In genomic region chr5:78300464-78301045, GRCh38 we compare ENCODE assay signal across 10 cellular contexts. TPM values are rescaled to one million over a fixed set of nuclear protein-coding genes. Genes with fewer than 3 reads are reported as not detected.
DNase-seq lines count a peak whose midpoint lies in the region; ATAC-seq and TF ChIP-seq lines count a peak whose summit lies in the region.
"Had no signal": no experiment of that assay in that cellular context is flagged by ENCODE, and none has a peak within 500 bp of the region (broad histone marks: within the 10 kb centered on the region; RNA-seq: fewer than 3 reads in every experiment).

No MANE protein-coding gene starts in this region.

- H3K4me3 ChIP-seq in DND-41 (ENCODE audit: low read depth in 1 of 2, low read length in 2 of 2) (no peak overlapping the region), body of pancreas (no peak overlapping the region), WERI-Rb-1 (ENCODE audit: low read depth, low read length) (no peak overlapping the region)

- peak; percentile 54 for TF ChIP-seq CTCF in DND-41 (IDR thresholded peaks at IDR 0.05; ENCODE audit: borderline replicate concordance, extremely low read depth, low read length, poor library complexity, severe bottlenecking)
- peak in 4 of 7 experiments; percentile 14 to 31 (median 23) for TF ChIP-seq CTCF in body of pancreas (IDR thresholded peaks at IDR 0.05)
- no peak for TF ChIP-seq CTCF in WERI-Rb-1 (IDR thresholded peaks at IDR 0.05; ENCODE audit: low read depth, low read length)

- intact Hi-C loops in body of pancreas (cut with DNase I), result loop anchor here (5.0 kb wide), 1 partner anchor 52 kb away; no protein-coding TSS in a partner anchor

- H3K4me1 ChIP-seq in DND-41 (ENCODE audit: insufficient read depth, low read length) (peaks cover 5% of the 10 kb centered on the region), body of pancreas (peaks cover 4% of the 10 kb centered on the region)

- no peak overlapping the region for H2AFZ ChIP-seq in DND-41 (ENCODE audit: low read depth, low read length)

- no peak for ATAC-seq in DND-41 (ENCODE audit: insufficient read depth, low read depth)
- ATAC-seq in body of pancreas, result no peak

- H3K27ac ChIP-seq in DND-41 (ENCODE audit: low read length) (no peak overlapping the region), body of pancreas (no peak overlapping the region), WERI-Rb-1 (no peak overlapping the region)

- H3K79me2 ChIP-seq in DND-41 (ENCODE audit: insufficient read depth, low read length), result no peaks in the 10 kb centered on the region

- DNase-seq in DND-41 (no peak), Kasumi-1 (lab: John Stamatoyannopoulos, UW) (peak; percentile 56 to 66), body of pancreas (no peak), medulla oblongata (ENCODE audit: extremely low spot score) (peak; percentile 24), AG08395 (ENCODE audit: low spot score) (no peak), WERI-Rb-1 (no peak), DMS153 treated with DMSO at 0.1 percent for 48 hours (lab: John Stamatoyannopoulos, UW; ENCODE audit: unreplicated experiment) (no peak), NCI-H2227 (lab: John Stamatoyannopoulos, UW; ENCODE audit: unreplicated experiment) (no peak)
- DNase-seq: glutamatergic neuron, GOT3 had no signal

- 25 to 27% methylated on average over 2 of the region's 2 CpGs for WGBS in body of pancreas, 2 donors

- no peaks in the 10 kb centered on the region for H4K20me1 ChIP-seq in DND-41 (ENCODE audit: insufficient read depth, low read length)

- no peak overlapping the region for H3K4me2 ChIP-seq in DND-41 (ENCODE audit: insufficient read depth, low read length)

- H3K36me3 ChIP-seq in DND-41 (ENCODE audit: insufficient read depth, low read length) (no peaks in the 10 kb centered on the region), body of pancreas (replicated peaks in 1 of 2; ENCODE audit: insufficient read depth in 1 of 2, low read depth in 2 of 2) (no peaks in the 10 kb centered on the region), WERI-Rb-1 (no peaks in the 10 kb centered on the region)

- no peaks in the 10 kb centered on the region for H3K9me3 ChIP-seq in DND-41 (ENCODE audit: insufficient read depth, low read length, severe bottlenecking)
- no peaks in the 10 kb centered on the region for H3K9me3 ChIP-seq in body of pancreas
- H3K9me3 ChIP-seq in WERI-Rb-1 (ENCODE audit: severe bottlenecking), result peaks cover 4% of the 10 kb centered on the region

- no peak overlapping the region for H3K9ac ChIP-seq in DND-41 (ENCODE audit: low read depth, low read length)

- H3K27me3 ChIP-seq in DND-41 (ENCODE audit: insufficient read depth, low read length, poor library complexity), result peaks cover 3% of the 10 kb centered on the region
- no peaks in the 10 kb centered on the region for H3K27me3 ChIP-seq in body of pancreas
- no peaks in the 10 kb centered on the region for H3K27me3 ChIP-seq in WERI-Rb-1 (ENCODE audit: insufficient read depth, low read depth, severe bottlenecking)

- no peak for TF ChIP-seq POLR2A in body of pancreas (IDR thresholded peaks at IDR 0.05)

RNA-seq across cellular contexts. Expression of gene AP3B1, which starts 6.1 kb away (rescaled TPM):
- 10 to 100 TPM; 23.6 to 32.3 TPM for total RNA-seq in body of pancreas

RNA-seq across cellular contexts. Expression of gene SCAMP1, which starts 59.9 kb away (rescaled TPM):
- total RNA-seq in body of pancreas, result 10 to 100 TPM; 10.2 to 15.8 TPM

Comparison
In these comparisons a context has a peak if more than half of its experiments do, and no peak if none do; other contexts are left out.
1. DNase-seq: peak in Kasumi-1 (2 of 2) and medulla oblongata (single experiment); none in DND-41 (single experiment), body of pancreas (0 of 4), AG08395 (single experiment), WERI-Rb-1 (single experiment), DMS153 treated with DMSO at 0.1 percent for 48 hours (single experiment) and NCI-H2227 (single experiment).